Comparison of ENCODE assay signal across 28 cellular contexts in genomic region chr6:155163616-155164015, GRCh38.
DNase-seq lines count a peak whose midpoint lies in the region; ATAC-seq, FAIRE-seq and TF ChIP-seq lines count a peak whose summit lies in the region.
"Had no signal": no experiment of that assay in that cellular context is flagged by ENCODE, and none has a peak within 500 bp of the region (broad histone marks: within the 10 kb centered on the region; RNA-seq: fewer than 3 reads in every experiment).

No MANE protein-coding gene starts in this region.

- H3K4me2 ChIP-seq in A549 (no peak overlapping the region), Karpas-422 (ENCODE audit: low read depth, low read length, poor library complexity, severe bottlenecking) (no peak overlapping the region)

- no peaks in the 10 kb centered on the region for H3K79me2 ChIP-seq in Karpas-422 (ENCODE audit: low read length)

- no peak overlapping the region for H3K4me3 Mint-ChIP-seq in activated CD4-positive, alpha-beta T cell treated with anti-CD3 and anti-CD28 coated beads, Interleukin-2, amount 10 ng/mL, durations not matched to agents 24 days and 14 days
- H3K4me3 Mint-ChIP-seq in activated CD4-positive, alpha-beta memory T cell treated with anti-CD3 and anti-CD28 coated beads, Interleukin-2, amount 10 ng/mL, durations not matched to agents 7 days and 5 days, result no peak overlapping the region
- H3K4me3 Mint-ChIP-seq: CD4-positive, alpha-beta T cell; CD8-positive, alpha-beta memory T cell; HFFc6 had no signal

- no peak for TF ChIP-seq EP300 in A549 (IDR thresholded peaks at IDR 0.05)

- H3K4me3 ChIP-seq in A549 (no peak overlapping the region), SJSA1 (no peak overlapping the region), adipocyte (ENCODE audit: low read length) (no peak overlapping the region), Karpas-422 (ENCODE audit: low read length) (no peak overlapping the region)
- H3K4me3 ChIP-seq: BLaER1 treated with 17β-estradiol and CSF1 and Interleukin-3, amounts not matched to agents 10 nM and 100 nM; GM12878; GM23248; HAP-1 had no signal

- FAIRE-seq in A549 (lab: Jason Lieb, UNC), result no peak
- FAIRE-seq: A204.1, D721Med, GM12878, GM19239, H54 had no signal

- DNase-seq in activated CD4-positive, alpha-beta T cell treated with anti-CD3 and anti-CD28 coated beads, Interleukin-2, amount 10 ng/mL, durations not matched to agents 24 days and 14 days, result no peak
- no peak for DNase-seq in activated CD4-positive, alpha-beta T cell treated with anti-CD3 and anti-CD28 coated beads for 1 hour
- no peak for DNase-seq in A549 (ENCODE audit: low read depth in 1 of 2, low spot score in 1 of 2)
- DNase-seq in SJSA1 (ENCODE audit: low read depth in 1 of 2, low spot score in 2 of 2), result peak in 1 of 2 experiments; percentile 64
- peak; percentile 8 for DNase-seq in adipocyte (ENCODE audit: low read depth)
- no peak for DNase-seq in Karpas-422
- no peak for DNase-seq in NCI-H1105 treated with DMSO at 0.1 percent for 48 hours (lab: John Stamatoyannopoulos, UW)
- no peak for DNase-seq in activated CD4-positive, alpha-beta memory T cell treated with anti-CD3 and anti-CD28 coated beads, Interleukin-2, amount 10 ng/mL, durations not matched to agents 7 days and 5 days
- DNase-seq: ACHN; AML-193; BE2C; CD4-positive, alpha-beta T cell; CD8-positive, alpha-beta memory T cell; DMS 273 treated with DMSO at 0.1 percent for 48 hours; DMS79; EL; GDM1; GM23248; HFFc6 had no signal

- intact Hi-C loops in activated CD4-positive, alpha-beta T cell treated with anti-CD3 and anti-CD28 coated beads, Interleukin-2, amount 10 ng/mL, durations not matched to agents 24 days and 14 days (cut with micrococcal nuclease), result no loop called here

- peaks cover 34% of the 10 kb centered on the region for H3K4me1 Mint-ChIP-seq in activated CD4-positive, alpha-beta T cell treated with anti-CD3 and anti-CD28 coated beads, Interleukin-2, amount 10 ng/mL, durations not matched to agents 24 days and 14 days
- peaks cover 51% of the 10 kb centered on the region for H3K4me1 Mint-ChIP-seq in activated CD4-positive, alpha-beta memory T cell treated with anti-CD3 and anti-CD28 coated beads, Interleukin-2, amount 10 ng/mL, durations not matched to agents 7 days and 5 days
- H3K4me1 Mint-ChIP-seq: CD14-positive monocyte; CD8-positive, alpha-beta memory T cell had no signal

- no peaks in the 10 kb centered on the region for H3K9me2 ChIP-seq in Karpas-422 (replicated peaks; ENCODE audit: insufficient read depth, low read length)

- no peak overlapping the region for H2AFZ ChIP-seq in Karpas-422 (ENCODE audit: low read length)
- H2AFZ ChIP-seq: GM23248 had no signal

- H3K27ac Mint-ChIP-seq in activated CD4-positive, alpha-beta T cell treated with anti-CD3 and anti-CD28 coated beads, Interleukin-2, amount 10 ng/mL, durations not matched to agents 24 days and 14 days, result peak overlapping the region; percentile 34
- H3K27ac Mint-ChIP-seq in activated CD4-positive, alpha-beta memory T cell treated with anti-CD3 and anti-CD28 coated beads, Interleukin-2, amount 10 ng/mL, durations not matched to agents 7 days and 5 days, result no peak overlapping the region
- H3K27ac Mint-ChIP-seq: CD14-positive monocyte; CD4-positive, alpha-beta T cell; CD8-positive, alpha-beta memory T cell had no signal

- no peak for TF ChIP-seq CTCF in A549 (IDR thresholded peaks at IDR 0.05)

- H3K9ac ChIP-seq in adipocyte (ENCODE audit: low read length), result no peak overlapping the region
- no peak overlapping the region for H3K9ac ChIP-seq in Karpas-422 (ENCODE audit: low read length)
- H3K9ac ChIP-seq: BLaER1 treated with 17β-estradiol and CSF1 and Interleukin-3, amounts not matched to agents 10 nM and 100 nM; GM23248 had no signal

- no peaks in the 10 kb centered on the region for H3K27me3 ChIP-seq in SJSA1 (replicated peaks)
- no peaks in the 10 kb centered on the region for H3K27me3 ChIP-seq in adipocyte (replicated peaks; ENCODE audit: control insufficient read depth, insufficient read depth, low read length)
- no peaks in the 10 kb centered on the region for H3K27me3 ChIP-seq in Karpas-422 (ENCODE audit: low read length)
- H3K27me3 ChIP-seq: BE2C; BLaER1 treated with 17β-estradiol and CSF1 and Interleukin-3, amounts not matched to agents 10 nM and 100 nM had no signal

- no peaks in the 10 kb centered on the region for H3K9me3 ChIP-seq in A549
- H3K9me3 ChIP-seq in SJSA1 (replicated peaks), result no peaks in the 10 kb centered on the region
- H3K9me3 ChIP-seq in adipocyte (ENCODE audit: control insufficient read depth, low read length), result peaks cover 8% of the 10 kb centered on the region
- H3K9me3 ChIP-seq in Karpas-422 (ENCODE audit: low read length), result no peaks in the 10 kb centered on the region
- H3K9me3 ChIP-seq: BE2C, HAP-1 had no signal

- peaks cover 60% of the 10 kb centered on the region for H3K36me3 Mint-ChIP-seq in activated CD4-positive, alpha-beta T cell treated with anti-CD3 and anti-CD28 coated beads, Interleukin-2, amount 10 ng/mL, durations not matched to agents 24 days and 14 days (ENCODE audit: low read depth)
- peaks cover 30% of the 10 kb centered on the region for H3K36me3 Mint-ChIP-seq in activated CD4-positive, alpha-beta memory T cell treated with anti-CD3 and anti-CD28 coated beads, Interleukin-2, amount 10 ng/mL, durations not matched to agents 7 days and 5 days (ENCODE audit: low read depth)
- H3K36me3 Mint-ChIP-seq: CD14-positive monocyte had no signal

- ATAC-seq in A549, result no peak
- ATAC-seq: GM12878 had no signal

- H4K20me1 ChIP-seq in Karpas-422 (ENCODE audit: insufficient read depth, low read depth, low read length), result no peaks in the 10 kb centered on the region
- H4K20me1 ChIP-seq: BLaER1 treated with 17β-estradiol and CSF1 and Interleukin-3, amounts not matched to agents 10 nM and 100 nM had no signal

- WGBS in A549 (ENCODE audit: missing lambda C conversion rate), result 88% methylated on average over 1 of the region's 1 CpG

- TF ChIP-seq POLR2A in A549 (IDR thresholded peaks at IDR 0.05; ENCODE audit: low read length), result no peak

- no peak for TF ChIP-seq RAD21 in A549 (conservative IDR thresholded peaks at IDR 0.05 in 1 of 2, IDR thresholded peaks at IDR 0.05 in 1 of 2)

- POLR2A ChIA-PET in A549 (lab: Yijun Ruan, JAX), result no interaction called here
- POLR2A ChIA-PET in activated CD4-positive, alpha-beta memory T cell treated with anti-CD3 and anti-CD28 coated beads, Interleukin-2, amount 10 ng/mL, durations not matched to agents 7 days and 5 days (lab: Charles Lee), result interaction anchor here (1.9 kb wide), 1 partner anchor 9 kb away, joined by 13 read pairs; no protein-coding TSS in a partner anchor

- peaks cover 10% of the 10 kb centered on the region for H3K4me1 ChIP-seq in A549
- peaks cover 33% of the 10 kb centered on the region for H3K4me1 ChIP-seq in SJSA1 (replicated peaks)
- no peaks in the 10 kb centered on the region for H3K4me1 ChIP-seq in adipocyte (ENCODE audit: control insufficient read depth, insufficient read depth, low read length)
- H3K4me1 ChIP-seq in Karpas-422 (ENCODE audit: low read length), result no peaks in the 10 kb centered on the region
- H3K4me1 ChIP-seq: BE2C, HAP-1 had no signal

- H3K27ac ChIP-seq in A549 (no peak overlapping the region), SJSA1 (peak overlapping the region; percentile 86), Karpas-422 (ENCODE audit: low read length) (no peak overlapping the region)
- H3K27ac ChIP-seq: 22Rv1; BLaER1 treated with 17β-estradiol and CSF1 and Interleukin-3, amounts not matched to agents 10 nM and 100 nM; GM23248 had no signal

- no peaks in the 10 kb centered on the region for H3K27me3 Mint-ChIP-seq in activated CD4-positive, alpha-beta T cell treated with anti-CD3 and anti-CD28 coated beads, Interleukin-2, amount 10 ng/mL, durations not matched to agents 24 days and 14 days
- no peaks in the 10 kb centered on the region for H3K27me3 Mint-ChIP-seq in activated CD4-positive, alpha-beta memory T cell treated with anti-CD3 and anti-CD28 coated beads, Interleukin-2, amount 10 ng/mL, durations not matched to agents 7 days and 5 days
- H3K27me3 Mint-ChIP-seq: CD4-positive, alpha-beta T cell had no signal

- CTCF ChIA-PET in A549 (lab: Yijun Ruan, JAX), result interaction anchor here (1.0 to 1.2 kb wide), 2 partner anchors 8 to 235 kb away, joined by 3 read pairs; no protein-coding TSS in a partner anchor
- CTCF ChIA-PET in activated CD4-positive, alpha-beta memory T cell treated with anti-CD3 and anti-CD28 coated beads, Interleukin-2, amount 10 ng/mL, durations not matched to agents 7 days and 5 days (lab: Charles Lee), result interaction anchor here (0.5 kb wide), 1 partner anchor 1964 kb away, joined by 3 read pairs; no protein-coding TSS in a partner anchor

- peaks cover 8% of the 10 kb centered on the region for H3K9me3 Mint-ChIP-seq in activated CD4-positive, alpha-beta T cell treated with anti-CD3 and anti-CD28 coated beads, Interleukin-2, amount 10 ng/mL, durations not matched to agents 24 days and 14 days
- H3K9me3 Mint-ChIP-seq in activated CD4-positive, alpha-beta memory T cell treated with anti-CD3 and anti-CD28 coated beads, Interleukin-2, amount 10 ng/mL, durations not matched to agents 7 days and 5 days, result peaks cover 18% of the 10 kb centered on the region
- H3K9me3 Mint-ChIP-seq: CD4-positive, alpha-beta T cell; CD8-positive, alpha-beta memory T cell had no signal

- peaks cover 30% of the 10 kb centered on the region for H3K36me3 ChIP-seq in SJSA1
- H3K36me3 ChIP-seq in adipocyte (ENCODE audit: control insufficient read depth, insufficient read depth, low read length, severe bottlenecking), result no peaks in the 10 kb centered on the region
- no peaks in the 10 kb centered on the region for H3K36me3 ChIP-seq in Karpas-422 (ENCODE audit: insufficient read depth, low read length)
- H3K36me3 ChIP-seq: BE2C; BLaER1 treated with 17β-estradiol and CSF1 and Interleukin-3, amounts not matched to agents 10 nM and 100 nM; HAP-1 had no signal

TF ChIP-seq in A549, 52 proteins besides CTCF, POLR2A, EP300 and RAD21:
- no peak for TF ChIP-seq HDAC2 (IDR thresholded peaks at IDR 0.05)
- no peak for TF ChIP-seq JUN (IDR thresholded peaks at IDR 0.05)
- no peak for TF ChIP-seq HEYL (CRISPR knock-in tag; IDR thresholded peaks at IDR 0.05)
- peak; percentile 64 for TF ChIP-seq MAFK (IDR thresholded peaks at IDR 0.05; ENCODE audit: partially characterized antibody)
- TF ChIP-seq, protein P1, sequence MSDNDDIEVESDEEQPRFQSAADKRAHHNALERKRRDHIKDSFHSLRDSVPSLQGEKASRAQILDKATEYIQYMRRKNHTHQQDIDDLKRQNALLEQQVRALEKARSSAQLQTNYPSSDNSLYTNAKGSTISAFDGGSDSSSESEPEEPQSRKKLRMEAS (IDR thresholded peaks at IDR 0.05), result no peak
- TF ChIP-seq, protein P2, sequence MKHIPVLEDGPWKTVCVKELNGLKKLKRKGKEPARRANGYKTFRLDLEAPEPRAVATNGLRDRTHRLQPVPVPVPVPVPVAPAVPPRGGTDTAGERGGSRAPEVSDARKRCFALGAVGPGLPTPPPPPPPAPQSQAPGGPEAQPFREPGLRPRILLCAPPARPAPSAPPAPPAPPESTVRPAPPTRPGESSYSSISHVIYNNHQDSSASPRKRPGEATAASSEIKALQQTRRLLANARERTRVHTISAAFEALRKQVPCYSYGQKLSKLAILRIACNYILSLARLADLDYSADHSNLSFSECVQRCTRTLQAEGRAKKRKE (CRISPR knock-in tag; IDR thresholded peaks at IDR 0.05; ENCODE audit: low read depth), result no peak
- TF ChIP-seq ZFP36 (IDR thresholded peaks at IDR 0.05; ENCODE audit: borderline replicate concordance, partially characterized antibody), result no peak
TF ChIP-seq in A549: peak in this region for 1.
